Comparison of ENCODE assay signal across 11 cellular contexts in the genomic region with DNA sequence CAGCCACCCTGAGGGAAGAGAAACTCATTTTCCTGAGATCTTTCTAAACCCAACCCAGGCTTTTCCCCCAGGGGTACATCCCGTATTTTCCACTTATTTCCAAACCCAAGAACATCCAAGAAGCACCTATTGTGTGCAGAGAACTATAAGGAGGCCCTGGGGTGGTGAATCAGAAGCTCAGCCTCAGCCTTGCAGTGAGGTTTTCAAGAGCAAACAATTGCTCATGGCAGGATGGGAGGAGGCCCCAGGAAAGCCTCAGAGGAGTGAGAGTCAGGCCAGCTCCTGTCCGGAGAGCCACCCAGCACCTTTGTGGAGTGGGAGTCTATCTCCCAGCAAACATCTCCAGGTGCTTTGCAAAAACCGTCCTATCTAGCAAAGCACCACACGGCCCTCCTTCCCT. TPM values are rescaled to one million over a fixed set of nuclear protein-coding genes. Genes with fewer than 3 reads are reported as not detected.
DNase-seq lines count a peak whose midpoint lies in the region; ATAC-seq and TF ChIP-seq lines count a peak whose summit lies in the region.
"Had no signal": no experiment of that assay in that cellular context is flagged by ENCODE, and none has a peak within 500 bp of the region (broad histone marks: within the 10 kb centered on the region; RNA-seq: fewer than 3 reads in every experiment).

No MANE protein-coding gene starts in this region.

- no peaks in the 10 kb centered on the region for H3K9me3 Mint-ChIP-seq in activated T-cell treated with anti-CD3 and anti-CD28 coated beads, Interleukin-2, amount 50 U/mL, for 24 hours
- H3K9me3 Mint-ChIP-seq in activated T-cell treated with anti-CD3 and anti-CD28 coated beads, Interleukin-2, amount 50 U/mL, for 4 hours = no peaks in the 10 kb centered on the region
- H3K9me3 Mint-ChIP-seq in T-cell (no peaks in the 10 kb centered on the region), immature natural killer cell (no peaks in the 10 kb centered on the region)
- H3K9me3 Mint-ChIP-seq in stimulated activated effector memory CD8-positive, alpha-beta T cell treated with anti-CD3 and anti-CD28 coated beads, Interleukin-12 subunit alpha, Interleukin-12 subunit beta, amount 100 ng/mL, for 72 hours = no peaks in the 10 kb centered on the region

- no peak for ATAC-seq in activated T-cell treated with anti-CD3 and anti-CD28 coated beads, Interleukin-2, amount 50 U/mL, for 4 hours
- ATAC-seq in T-cell (replicated peaks in 1 of 4) (no peak), foreskin keratinocyte (peak; percentile 33), GM19397 (IDR thresholded peaks at IDR 0.05; ENCODE audit: unreplicated experiment) (no peak)
- no peak for ATAC-seq in stimulated activated effector memory CD8-positive, alpha-beta T cell treated with anti-CD3 and anti-CD28 coated beads, Interleukin-12 subunit alpha, Interleukin-12 subunit beta, amount 100 ng/mL, for 72 hours
- ATAC-seq: lower lobe of right lung had no signal

- H3K4me1 ChIP-seq in foreskin keratinocyte = no peaks in the 10 kb centered on the region
- H3K4me1 ChIP-seq: lower lobe of right lung had no signal

- H3K27ac Mint-ChIP-seq in activated T-cell treated with anti-CD3 and anti-CD28 coated beads, Interleukin-2, amount 50 U/mL, for 24 hours = peak overlapping the region; percentile 41
- H3K27ac Mint-ChIP-seq in T-cell (peak overlapping the region; percentile 71 to 76), immature natural killer cell (no peak overlapping the region)
- H3K27ac Mint-ChIP-seq in stimulated activated effector memory CD8-positive, alpha-beta T cell treated with anti-CD3 and anti-CD28 coated beads, Interleukin-12 subunit alpha, Interleukin-12 subunit beta, amount 100 ng/mL, for 72 hours = peak overlapping the region; percentile 57

- H3K27me3 Mint-ChIP-seq in activated T-cell treated with anti-CD3 and anti-CD28 coated beads, Interleukin-2, amount 50 U/mL, for 24 hours = no peaks in the 10 kb centered on the region
- no peaks in the 10 kb centered on the region for H3K27me3 Mint-ChIP-seq in activated T-cell treated with anti-CD3 and anti-CD28 coated beads, Interleukin-2, amount 50 U/mL, for 4 hours (ENCODE audit: low read depth)
- no peaks in the 10 kb centered on the region for H3K27me3 Mint-ChIP-seq in T-cell
- H3K27me3 Mint-ChIP-seq in immature natural killer cell (ENCODE audit: low read depth in 3 of 3) = peaks cover 0 to 2% (median 0%) of the 10 kb centered on the region in 3 donors

- no peak overlapping the region for H3K4me3 Mint-ChIP-seq in activated T-cell treated with anti-CD3 and anti-CD28 coated beads, Interleukin-2, amount 50 U/mL, for 24 hours
- no peak overlapping the region for H3K4me3 Mint-ChIP-seq in activated T-cell treated with anti-CD3 and anti-CD28 coated beads, Interleukin-2, amount 50 U/mL, for 4 hours
- H3K4me3 Mint-ChIP-seq in T-cell (no peak overlapping the region), immature natural killer cell (no peak overlapping the region)
- no peak overlapping the region for H3K4me3 Mint-ChIP-seq in stimulated activated effector memory CD8-positive, alpha-beta T cell treated with anti-CD3 and anti-CD28 coated beads, Interleukin-12 subunit alpha, Interleukin-12 subunit beta, amount 100 ng/mL, for 72 hours

- H3K4me1 Mint-ChIP-seq in activated T-cell treated with anti-CD3 and anti-CD28 coated beads, Interleukin-2, amount 50 U/mL, for 24 hours (ENCODE audit: low read depth) = peaks cover 1% of the 10 kb centered on the region
- peaks cover 21% of the 10 kb centered on the region for H3K4me1 Mint-ChIP-seq in activated T-cell treated with anti-CD3 and anti-CD28 coated beads, Interleukin-2, amount 50 U/mL, for 4 hours (ENCODE audit: low read depth)
- H3K4me1 Mint-ChIP-seq in T-cell = peaks cover 0 to 47% (median 9%) of the 10 kb centered on the region in 3 donors
- H3K4me1 Mint-ChIP-seq in stimulated activated effector memory CD8-positive, alpha-beta T cell treated with anti-CD3 and anti-CD28 coated beads, Interleukin-12 subunit alpha, Interleukin-12 subunit beta, amount 100 ng/mL, for 72 hours = peaks cover 13% of the 10 kb centered on the region
- H3K4me1 Mint-ChIP-seq in immature natural killer cell = no peaks in the 10 kb centered on the region

- POLR2A ChIA-PET in T-cell (lab: Charles Lee) = no interaction called here

- no peak for DNase-seq in activated T-cell treated with anti-CD3 and anti-CD28 coated beads, Interleukin-2, amount 50 U/mL, for 24 hours
- no peak for DNase-seq in activated T-cell treated with anti-CD3 and anti-CD28 coated beads, Interleukin-2, amount 50 U/mL, for 4 hours
- DNase-seq in T-cell = no peak
- DNase-seq in foreskin keratinocyte = no peak
- DNase-seq in stimulated activated effector memory CD8-positive, alpha-beta T cell treated with anti-CD3 and anti-CD28 coated beads, Interleukin-12 subunit alpha, Interleukin-12 subunit beta, amount 100 ng/mL, for 72 hours (ENCODE audit: low spot score in 2 of 2) = no peak
- DNase-seq in kidney glomerular epithelial cell (lab: John Stamatoyannopoulos, UW) = no peak
- DNase-seq in immature natural killer cell = no peak
- DNase-seq: lower lobe of right lung, nucleus accumbens, small intestine had no signal

- CTCF ChIA-PET in T-cell (lab: Charles Lee) = interaction anchor here (0.9 to 1.1 kb wide), 2 partner anchors 24 to 33 kb away, joined by 3 read pairs; no protein-coding TSS in a partner anchor

- H3K27ac ChIP-seq in foreskin keratinocyte = no peak overlapping the region
- H3K27ac ChIP-seq: lower lobe of right lung had no signal

- no peaks in the 10 kb centered on the region for H3K27me3 ChIP-seq in foreskin keratinocyte

- no peak for TF ChIP-seq CTCF in foreskin keratinocyte (conservative IDR thresholded peaks at IDR 0.05)

- peaks cover 58% of the 10 kb centered on the region for H3K36me3 Mint-ChIP-seq in activated T-cell treated with anti-CD3 and anti-CD28 coated beads, Interleukin-2, amount 50 U/mL, for 24 hours (ENCODE audit: low read depth)
- H3K36me3 Mint-ChIP-seq in activated T-cell treated with anti-CD3 and anti-CD28 coated beads, Interleukin-2, amount 50 U/mL, for 4 hours (ENCODE audit: insufficient read depth) = peaks cover 27% of the 10 kb centered on the region
- peaks cover 43% of the 10 kb centered on the region for H3K36me3 Mint-ChIP-seq in T-cell
- peaks cover 99% of the 10 kb centered on the region for H3K36me3 Mint-ChIP-seq in stimulated activated effector memory CD8-positive, alpha-beta T cell treated with anti-CD3 and anti-CD28 coated beads, Interleukin-12 subunit alpha, Interleukin-12 subunit beta, amount 100 ng/mL, for 72 hours
- H3K36me3 Mint-ChIP-seq in immature natural killer cell = no peaks in the 10 kb centered on the region

RNA-seq across cellular contexts. Expression of a gene that starts 19.2 kb away (rescaled TPM):
- total RNA-seq in activated T-cell treated with anti-CD3 and anti-CD28 coated beads, Interleukin-2, amount 50 U/mL, for 4 hours = 1 to 10 TPM; 3.7 to 5.0 (median 3.8) TPM
- total RNA-seq in T-cell (under 1 TPM in 4 of 5 donors, not detected in 1; 0.06 to 0.49 (median 0.08) TPM), foreskin keratinocyte (5.6 and 13.0 TPM in 2 replicates)
- polyA plus RNA-seq in foreskin keratinocyte (4.7 and 8.6 TPM in 2 replicates), immature natural killer cell (not detected)
- total RNA-seq: lower lobe of right lung had no signal

Comparison
In these comparisons a context has a peak if more than half of its experiments do, and no peak if none do; other contexts are left out.
1. H3K27ac Mint-ChIP-seq: peak in activated T-cell treated with anti-CD3 and anti-CD28 coated beads, Interleukin-2, amount 50 U/mL, for 24 hours (single experiment), T-cell (2 of 2) and stimulated activated effector memory CD8-positive, alpha-beta T cell treated with anti-CD3 and anti-CD28 coated beads, Interleukin-12 subunit alpha, Interleukin-12 subunit beta, amount 100 ng/mL, for 72 hours (single experiment); none in immature natural killer cell (0 of 6).